35 cellular contexts compared by ENCODE assay signal in the genomic region with DNA sequence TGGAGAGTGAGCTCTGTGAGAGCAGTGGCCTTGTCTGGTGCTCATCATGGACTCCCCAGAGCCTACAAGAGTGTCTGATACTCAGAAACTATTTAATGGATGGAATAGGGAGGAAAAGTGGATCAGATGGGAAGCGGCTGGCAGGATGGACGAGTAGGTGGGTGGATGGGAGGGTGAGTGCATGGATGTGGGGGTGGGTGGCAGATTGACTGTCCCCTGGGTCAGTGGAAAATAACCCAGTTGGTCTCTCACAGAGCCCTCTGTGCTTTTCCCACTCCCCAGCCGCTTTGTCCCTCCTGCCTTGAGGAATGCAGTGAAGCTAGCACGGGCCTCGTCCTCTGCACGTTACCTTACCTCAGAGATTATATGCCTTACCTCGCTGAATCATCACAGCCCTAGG. TPM values are rescaled to one million over a fixed set of nuclear protein-coding genes. Genes with fewer than 3 reads are reported as not detected.
"Had no signal": no experiment of that assay in that cellular context is flagged by ENCODE, and none has a peak within 500 bp of the region (broad histone marks: within the 10 kb centered on the region; RNA-seq: fewer than 3 reads in every experiment).

No MANE protein-coding gene starts in this region.

- FAIRE-seq: astrocyte, endothelial cell of umbilical vein, islet of Langerhans had no signal

- H3K36me3 Mint-ChIP-seq: activated naive CD4-positive, alpha-beta T cell treated with anti-CD3 and anti-CD28 coated beads, Interleukin-2, amount 10 ng/mL, durations not matched to agents 7 days and 5 days; natural killer cell treated with Interleukin-12 subunit alpha and Interleukin-12 subunit beta and Interleukin-15 and Interleukin-18, amount 100 ng/mL, for 72 hours had no signal

- DNase-seq: activated CD4-positive, alpha-beta T cell treated with anti-CD3 and anti-CD28 coated beads for 4 hours; activated CD4-positive, alpha-beta T cell treated with anti-CD3 and anti-CD28 coated beads, Interleukin-2, amount 50 U/mL, for 4 hours; activated CD4-positive, CD25-positive, alpha-beta regulatory T cell; activated effector memory CD4-positive, alpha-beta T cell treated with Interleukin-2 at 50 U/mL for 16 hours; activated naive CD4-positive, alpha-beta T cell treated with anti-CD3 and anti-CD28 coated beads, Interleukin-2, amount 10 ng/mL, durations not matched to agents 7 days and 5 days; activated T-cell treated with anti-CD3 and anti-CD28 coated beads for 4 hours; activated T-cell treated with anti-CD3 and anti-CD28 coated beads, Interleukin-2, amount 50 U/mL, for 72 hours; amniotic stem cell; brain microvascular endothelial cell; caudate nucleus; cortex of kidney; foreskin fibroblast; heart right ventricle; left lung; lower lobe of right lung; mesendoderm; retina; stimulated activated CD4-positive, alpha-beta T cell treated with anti-CD3 and anti-CD28 coated beads, Interleukin-4, amount 100 ng/mL, for 4 hours; stimulated activated CD8-positive, alpha-beta memory T cell treated with anti-CD3 and anti-CD28 coated beads, Interleukin-4, amount 100 ng/mL, for 48 hours; stimulated activated naive CD4-positive, alpha-beta T cell; T-helper 1 cell; tibial artery had no signal

- H3K27me3 ChIP-seq: brain microvascular endothelial cell, heart right ventricle, left lung, ovary, suprapubic skin, tibial artery had no signal

- H3K4me1 Mint-ChIP-seq: activated naive CD4-positive, alpha-beta T cell treated with anti-CD3 and anti-CD28 coated beads, Interleukin-2, amount 10 ng/mL, durations not matched to agents 7 days and 5 days had no signal

- H3K36me3 ChIP-seq: brain microvascular endothelial cell, ovary, prostate gland, suprapubic skin, tibial artery had no signal

- H3K27ac ChIP-seq: brain microvascular endothelial cell, heart right ventricle, left lung, lower lobe of right lung, ovary, prostate gland, skin epidermis, suprapubic skin, tibial artery had no signal

- H3K27ac Mint-ChIP-seq: activated naive CD4-positive, alpha-beta T cell treated with anti-CD3 and anti-CD28 coated beads, Interleukin-2, amount 10 ng/mL, durations not matched to agents 7 days and 5 days; activated T-cell treated with anti-CD3 and anti-CD28 coated beads, Interleukin-2, amount 50 U/mL, for 72 hours; natural killer cell treated with Interleukin-12 subunit alpha and Interleukin-12 subunit beta and Interleukin-15 and Interleukin-18, amount 100 ng/mL, for 72 hours; T-helper 2 cell treated with Interferon-gamma antibody and Interleukin-4, amounts not matched to agents 5 μg/mL and 100 μg/mL, for 36 hours had no signal

- H3K4me3 Mint-ChIP-seq: activated naive CD4-positive, alpha-beta T cell treated with anti-CD3 and anti-CD28 coated beads, Interleukin-2, amount 10 ng/mL, durations not matched to agents 7 days and 5 days; activated T-cell treated with anti-CD3 and anti-CD28 coated beads, Interleukin-2, amount 50 U/mL, for 72 hours; natural killer cell treated with Interleukin-12 subunit alpha and Interleukin-12 subunit beta and Interleukin-15 and Interleukin-18, amount 100 ng/mL, for 72 hours; T-helper 2 cell treated with Interferon-gamma antibody and Interleukin-4, amounts not matched to agents 5 μg/mL and 100 μg/mL, for 36 hours had no signal

- H3K4me1 ChIP-seq: prostate gland, tibial artery had no signal

- H3K27me3 Mint-ChIP-seq: activated naive CD4-positive, alpha-beta T cell treated with anti-CD3 and anti-CD28 coated beads, Interleukin-2, amount 10 ng/mL, durations not matched to agents 7 days and 5 days; natural killer cell treated with Interleukin-12 subunit alpha and Interleukin-12 subunit beta and Interleukin-15 and Interleukin-18, amount 100 ng/mL, for 72 hours had no signal

- ATAC-seq: activated T-cell treated with anti-CD3 and anti-CD28 coated beads, Interleukin-2, amount 50 U/mL, for 72 hours; esophagus mucosa; heart right ventricle; left lung; lower lobe of right lung; natural killer cell treated with Interleukin-12 subunit alpha and Interleukin-12 subunit beta and Interleukin-15 and Interleukin-18, amount 100 ng/mL, for 72 hours; sciatic nerve had no signal

- H3K4me3 ChIP-seq: heart right ventricle, lower lobe of right lung, ovary, prostate gland, skin epidermis, suprapubic skin, tibial artery had no signal

- H3K9me3 ChIP-seq: heart right ventricle, left lung, lower lobe of right lung, ovary, prostate gland, suprapubic skin, tibial artery had no signal

- H3K9me3 Mint-ChIP-seq: activated naive CD4-positive, alpha-beta T cell treated with anti-CD3 and anti-CD28 coated beads, Interleukin-2, amount 10 ng/mL, durations not matched to agents 7 days and 5 days; activated T-cell treated with anti-CD3 and anti-CD28 coated beads, Interleukin-2, amount 50 U/mL, for 72 hours; natural killer cell treated with Interleukin-12 subunit alpha and Interleukin-12 subunit beta and Interleukin-15 and Interleukin-18, amount 100 ng/mL, for 72 hours; T-helper 2 cell treated with Interferon-gamma antibody and Interleukin-4, amounts not matched to agents 5 μg/mL and 100 μg/mL, for 36 hours had no signal

RNA-seq across cellular contexts. Expression of a gene that starts 5.9 kb away (rescaled TPM):
- total RNA-seq: astrocyte, chondrocyte, endothelial cell of umbilical vein had no signal
- polyA plus RNA-seq: endothelial cell of umbilical vein had no signal

RNA-seq across cellular contexts. Expression of a gene that starts 19.9 kb away (rescaled TPM):
- total RNA-seq: activated T-cell treated with anti-CD3 and anti-CD28 coated beads, Interleukin-2, amount 50 U/mL, for 72 hours; astrocyte; chondrocyte; endothelial cell of umbilical vein; esophagus mucosa; natural killer cell treated with Interleukin-12 subunit alpha and Interleukin-12 subunit beta and Interleukin-15 and Interleukin-18, amount 100 ng/mL, for 72 hours; urinary bladder had no signal
- polyA plus RNA-seq: endothelial cell of umbilical vein had no signal
